ENCODE assay signal across 1 cellular context in genomic region chr17:82345151-82345976, GRCh38.
TF ChIP-seq lines count a peak whose summit lies in the region.

No MANE protein-coding gene starts in this region.

TF ChIP-seq in K562, 482 proteins besides CTCF, POLR2A, EP300 and RAD21 (continues in another document):
- TF ChIP-seq E2F5 (CRISPR knock-in tag; IDR thresholded peaks at IDR 0.05) (no peak), SMAD3 (CRISPR knock-in tag; conservative IDR thresholded peaks at IDR 0.05) (no peak; the same call in 1 of the 2 replicates), PPARD (CRISPR knock-in tag; IDR thresholded peaks at IDR 0.05) (no peak), ZNF76 (CRISPR knock-in tag; IDR thresholded peaks at IDR 0.05; ENCODE audit: borderline replicate concordance) (peak; percentile 84; the same call in 1 of the 2 replicates), DMBX1 (CRISPR knock-in tag; IDR thresholded peaks at IDR 0.05; ENCODE audit: borderline replicate concordance) (peak; percentile 94), THRA (IDR thresholded peaks at IDR 0.05) (no peak), POLR2AphosphoS5 (IDR thresholded peaks at IDR 0.05; ENCODE audit: control insufficient read depth, insufficient read depth, low read depth, low read length) (peak; percentile 97), L3MBTL2 (IDR thresholded peaks at IDR 0.05) (peak; percentile 99), PTTG1 (tag; IDR thresholded peaks at IDR 0.05; ENCODE audit: low read depth) (peak; percentile 59), HNRNPK (IDR thresholded peaks at IDR 0.05; ENCODE audit: low read depth, low read length, poor library complexity, severe bottlenecking) (no peak), ZNF583 (CRISPR knock-in tag; IDR thresholded peaks at IDR 0.05) (peak; percentile 95), ARNT (IDR thresholded peaks at IDR 0.05) (peak; percentile 95 to 100), ZNF41 (CRISPR knock-in tag; conservative IDR thresholded peaks at IDR 0.05) (peak; percentile 50; the same call in 1 of the 2 replicates), CBX1 (IDR thresholded peaks at IDR 0.05; ENCODE audit: low read depth) (no peak), CCAR2 (IDR thresholded peaks at IDR 0.05; ENCODE audit: low read depth, low read length) (no peak), NR2C2 (CRISPR knock-in tag; IDR thresholded peaks at IDR 0.05) (no peak), NR2C2 (tag; IDR thresholded peaks at IDR 0.05) (peak; percentile 68), CREB3L1 (IDR thresholded peaks at IDR 0.05; ENCODE audit: borderline replicate concordance, low read depth) (peak; percentile 93), SFPQ (IDR thresholded peaks at IDR 0.05; ENCODE audit: low read depth, low read length) (no peak), BRF2 (IDR thresholded peaks at IDR 0.05; ENCODE audit: borderline replicate concordance, insufficient read depth, insufficient read length) (no peak), DLX4 (CRISPR knock-in tag; IDR thresholded peaks at IDR 0.05) (no peak), HINFP (tag; conservative IDR thresholded peaks at IDR 0.05; ENCODE audit: low read depth) (peak; percentile 64), FOXJ2 (tag; IDR thresholded peaks at IDR 0.05) (no peak), USF1 (CRISPR knock-in tag; IDR thresholded peaks at IDR 0.05) (peak; percentile 55; the same call in 1 of the 2 replicates), CREM (IDR thresholded peaks at IDR 0.05; ENCODE audit: low read depth) (peak; percentile 94), EZH2 (IDR thresholded peaks at IDR 0.05; ENCODE audit: borderline replicate concordance, low read depth, low read length) (no peak), U2AF1 (optimal IDR thresholded peaks at IDR 0.05; ENCODE audit: low read depth, low read length) (no peak), ARID3A (IDR thresholded peaks at IDR 0.05; ENCODE audit: borderline replicate concordance, low read depth, low read length) (peak; percentile 56; the same call in 1 of the 2 replicates), ZNF592 (IDR thresholded peaks at IDR 0.05) (peak; percentile 99), NFE2 (IDR thresholded peaks at IDR 0.05; ENCODE audit: low read depth) (peak; percentile 92), HOXB6 (CRISPR knock-in tag; IDR thresholded peaks at IDR 0.05; ENCODE audit: borderline replicate concordance) (peak; percentile 22; the same call in 1 of the 2 replicates), EGR1 (conservative IDR thresholded peaks at IDR 0.05) (no peak), ZNF57 (CRISPR knock-in tag; IDR thresholded peaks at IDR 0.05) (no peak), PCBP2 (IDR thresholded peaks at IDR 0.05; ENCODE audit: low read depth, low read length, poor library complexity, severe bottlenecking) (no peak), SIRT6 (IDR thresholded peaks at IDR 0.05; ENCODE audit: low read depth, low read length) (no peak), SRF (CRISPR knock-in tag; IDR thresholded peaks at IDR 0.05) (0 out of 4 replicates have a peak, but pooled peaks of 1 of the 2 experiments have one; percentile 3), C11orf30 (IDR thresholded peaks at IDR 0.05; ENCODE audit: low read depth) (peak; percentile 80), RB1 (IDR thresholded peaks at IDR 0.05; ENCODE audit: low read depth) (no peak; the same call in 1 of the 2 replicates), YY1 (IDR thresholded peaks at IDR 0.05; ENCODE audit: borderline replicate concordance in 1 of 3, control insufficient read depth in 1 of 3, extremely low read depth in 1 of 3, insufficient read depth in 3 of 3, insufficient read length in 1 of 3, insufficient replicate concordance in 2 of 3, low read depth in 1 of 3, low read length in 2 of 3) (no peak), ZNF277 (CRISPR knock-in tag; IDR thresholded peaks at IDR 0.05; ENCODE audit: borderline replicate concordance) (no peak), ZFP30 (CRISPR knock-in tag; IDR thresholded peaks at IDR 0.05; ENCODE audit: borderline replicate concordance) (no peak), PATZ1 (CRISPR knock-in tag; IDR thresholded peaks at IDR 0.05; ENCODE audit: borderline replicate concordance) (no peak)
